14 cellular contexts compared by ENCODE assay signal in genomic region chr9:111078391-111079038, GRCh38. TPM values are rescaled to one million over a fixed set of nuclear protein-coding genes. Genes with fewer than 3 reads are reported as not detected.
DNase-seq lines count a peak whose midpoint lies in the region; ATAC-seq and TF ChIP-seq lines count a peak whose summit lies in the region.
"Had no signal": no experiment of that assay in that cellular context is flagged by ENCODE, and none has a peak within 500 bp of the region (broad histone marks: within the 10 kb centered on the region; RNA-seq: fewer than 3 reads in every experiment).

No MANE protein-coding gene starts in this region.

- H4K91ac ChIP-seq in IMR-90 (ENCODE audit: insufficient read depth, low read depth, low read length): no peak overlapping the region

- 0 out of 2 replicates have a peak overlapping the region, but pooled peaks have one; percentile 28 for H3K18ac ChIP-seq in IMR-90 (ENCODE audit: low read depth, low read length)

- TF ChIP-seq CTCF in GM10266 (IDR thresholded peaks at IDR 0.05; ENCODE audit: control insufficient read depth, insufficient read depth, low read depth, missing control alignments) (no peak), IMR-90 (conservative IDR thresholded peaks at IDR 0.05; ENCODE audit: low read depth, low read length) (no peak), fibroblast of pulmonary artery (IDR thresholded peaks at IDR 0.05; ENCODE audit: low read length, missing control alignments) (no peak)

- no peaks in the 10 kb centered on the region for H3K9me3 ChIP-seq in IMR-90 (ENCODE audit: control insufficient read depth, insufficient read depth, low read length)
- H3K9me3 ChIP-seq: BE2C, stomach had no signal

- H3K4ac ChIP-seq in IMR-90 (ENCODE audit: low read depth, low read length): no peak overlapping the region

- no peak overlapping the region for H3K14ac ChIP-seq in IMR-90 (replicated peaks; ENCODE audit: low read depth, low read length)

- no peak overlapping the region for H3K9ac ChIP-seq in IMR-90 (ENCODE audit: low read depth, low read length)

- H3K4me3 ChIP-seq in IMR-90 (ENCODE audit: insufficient read depth, low read depth, low read length): no peak overlapping the region
- H3K4me3 ChIP-seq in fibroblast of pulmonary artery (replicated peaks; ENCODE audit: low read depth, low read length): no peak overlapping the region
- H3K4me3 ChIP-seq: stomach had no signal

- no peak overlapping the region for H3K23ac ChIP-seq in IMR-90 (ENCODE audit: low read depth, low read length)

- H3K9me1 ChIP-seq in IMR-90 (ENCODE audit: insufficient read depth, low read length): no peaks in the 10 kb centered on the region

- no peak overlapping the region for H3K4me2 ChIP-seq in IMR-90 (ENCODE audit: low read depth, low read length)

- no peaks in the 10 kb centered on the region for H3K79me1 ChIP-seq in IMR-90 (ENCODE audit: low read depth in 1 of 2, low read length in 2 of 2)

- peak; percentile 27 for DNase-seq in GM10266 (ENCODE audit: extremely low spot score)
- peak; percentile 58 for DNase-seq in IMR-90
- DNase-seq in fibroblast of pulmonary artery (ENCODE audit: low read depth): peak; percentile 49
- no peak for DNase-seq in NCI-H1930 (lab: John Stamatoyannopoulos, UW)
- DNase-seq in SIG-M5 (lab: John Stamatoyannopoulos, UW): no peak
- no peak for DNase-seq in activated CD8-positive, alpha-beta memory T cell treated with anti-CD3 and anti-CD28 coated beads, Interleukin-2, amount 50 U/mL, for 4 hours
- no peak for DNase-seq in G401 (ENCODE audit: low spot score)
- DNase-seq: activated CD8-positive, alpha-beta T cell treated with anti-CD3 and anti-CD28 coated beads, Interleukin-2, amount 10 ng/mL, durations not matched to agents 7 days and 5 days; activated naive CD4-positive, alpha-beta T cell treated with Interleukin-2 at 50 U/mL for 16 hours; BE2C; erythroblast; NCI-H446 treated with DMSO at 0.1 percent for 48 hours; stomach had no signal

- dilution Hi-C loops in IMR-90 (cut with HindIII; ENCODE audit: low sequenced_read_pairs, unreplicated experiment): no loop called here

- H2BK15ac ChIP-seq in IMR-90 (ENCODE audit: low read depth, low read length): no peak overlapping the region

- CTCF ChIA-PET in IMR-90 (lab: Yijun Ruan, JAX): no interaction called here

- no CpG with 5 or more reads among the region's 1 CpG for WGBS in IMR-90 (ENCODE audit: extremely low coverage in 2 of 2, insufficient read length in 1 of 2), 2 experiments

- intact Hi-C loops in IMR-90 (cut with micrococcal nuclease): no loop called here

- H2AFZ ChIP-seq in IMR-90 (replicated peaks; ENCODE audit: low read length, poor library complexity): no peak overlapping the region

- POLR2A ChIA-PET in IMR-90 (lab: Charles Lee; ENCODE audit: unreplicated experiment): no interaction called here

- no peak overlapping the region for H4K8ac ChIP-seq in IMR-90 (ENCODE audit: low read depth in 2 of 2, low read length in 2 of 2)

- H3K36me3 ChIP-seq in IMR-90 (ENCODE audit: control insufficient read depth, insufficient read depth, low read length): no peaks in the 10 kb centered on the region
- H3K36me3 ChIP-seq: BE2C, stomach had no signal

- H3K27ac ChIP-seq in IMR-90 (ENCODE audit: insufficient read depth, low read length): no peak overlapping the region
- H3K27ac ChIP-seq: stomach had no signal

- no peak overlapping the region for H4K5ac ChIP-seq in IMR-90 (ENCODE audit: low read depth, low read length)

- no peaks in the 10 kb centered on the region for H3K4me1 ChIP-seq in IMR-90 (ENCODE audit: control insufficient read depth, insufficient read depth, low read length)
- H3K4me1 ChIP-seq: BE2C, stomach had no signal

- no peaks in the 10 kb centered on the region for H4K20me1 ChIP-seq in IMR-90 (ENCODE audit: insufficient read depth, low read length)

- no peak overlapping the region for H2AK9ac ChIP-seq in IMR-90 (replicated peaks; ENCODE audit: low read depth, low read length, poor library complexity)

- no TSS peak for BruUV-seq in IMR-90 (replicated peaks; lab: Mats Ljungman, UMichigan)

- in situ Hi-C loops in IMR-90 (cut with MboI; ENCODE audit: low sequenced_read_pairs): no loop called here
- in situ Hi-C loops in G401 (cut with HindIII; ENCODE audit: low sequenced_read_pairs): no loop called here

- H3K56ac ChIP-seq in IMR-90 (ENCODE audit: extremely low read depth, insufficient read depth, low read length): no peak overlapping the region

- TF ChIP-seq POLR2A in IMR-90 (IDR thresholded peaks at IDR 0.05; ENCODE audit: low read depth, low read length): no peak

- TF ChIP-seq RAD21 in IMR-90 (IDR thresholded peaks at IDR 0.05; ENCODE audit: low read length): no peak

- ATAC-seq in GM21528 (IDR thresholded peaks at IDR 0.05; ENCODE audit: low FRiP score, unreplicated experiment): peak; percentile 58
- no peak for ATAC-seq in IMR-90 (ENCODE audit: low read depth)
- ATAC-seq: activated CD8-positive, alpha-beta T cell treated with anti-CD3 and anti-CD28 coated beads, Interleukin-2, amount 10 ng/mL, durations not matched to agents 7 days and 5 days had no signal

- H2BK20ac ChIP-seq in IMR-90 (ENCODE audit: low read depth, low read length): no peak overlapping the region

- no peaks in the 10 kb centered on the region for H3K27me3 ChIP-seq in IMR-90 (ENCODE audit: control insufficient read depth, insufficient read depth, low read length)
- H3K27me3 ChIP-seq: BE2C, stomach had no signal

- no peak overlapping the region for H2AK5ac ChIP-seq in IMR-90 (ENCODE audit: low read depth, low read length)

- no peak overlapping the region for H2BK120ac ChIP-seq in IMR-90 (ENCODE audit: low read depth, low read length)

- no peak overlapping the region for H2BK5ac ChIP-seq in IMR-90 (ENCODE audit: low read depth, low read length, poor library complexity, severe bottlenecking)

TF ChIP-seq in IMR-90, 13 proteins besides CTCF, POLR2A, EP300 and RAD21:
- TF ChIP-seq SMC3 (IDR thresholded peaks at IDR 0.05; ENCODE audit: low read depth, low read length) (no peak), MAFK (IDR thresholded peaks at IDR 0.05; ENCODE audit: low read depth, low read length) (no peak), ELK1 (IDR thresholded peaks at IDR 0.05; ENCODE audit: borderline replicate concordance, low read depth, low read length) (no peak), MAZ (IDR thresholded peaks at IDR 0.05; ENCODE audit: borderline replicate concordance, low read depth, low read length) (no peak), RCOR1 (IDR thresholded peaks at IDR 0.05; ENCODE audit: insufficient replicate concordance, low read length) (no peak), MXI1 (IDR thresholded peaks at IDR 0.05; ENCODE audit: borderline replicate concordance, low read depth, low read length) (no peak), USF2 (IDR thresholded peaks at IDR 0.05; ENCODE audit: low read depth, low read length) (no peak), CEBPB (IDR thresholded peaks at IDR 0.05; ENCODE audit: low read depth, low read length) (no peak), BHLHE40 (IDR thresholded peaks at IDR 0.05; ENCODE audit: low read depth, low read length) (no peak), FOS (IDR thresholded peaks at IDR 0.05; ENCODE audit: low read depth, low read length) (no peak), CHD1 (IDR thresholded peaks at IDR 0.05; ENCODE audit: low read depth, low read length) (no peak), NFE2L2 (IDR thresholded peaks at IDR 0.05; ENCODE audit: low read depth, low read length) (no peak), RFX5 (IDR thresholded peaks at IDR 0.05; ENCODE audit: low read depth, low read length) (no peak)

RNA-seq across cellular contexts. Expression of gene LPAR1, which starts 40.2 kb away (rescaled TPM):
- total RNA-seq in IMR-90 (2012; rRNA removed): 260 and 315 TPM in 2 replicates
- polyA plus RNA-seq in IMR-90 (2012; rRNA removed): 171 and 201 TPM in 2 replicates
- polyA plus RNA-seq in IMR-90 (2012; cell fraction: cytosol; rRNA removed): 102 and 130 TPM in 2 replicates
- polyA plus RNA-seq in IMR-90 (2012; cell fraction: nucleus; rRNA removed; ENCODE audit: low replicate concordance): 81.0 and 182 TPM in 2 replicates
- total RNA-seq in G401 (2014; rRNA removed; shearing (Covaris generic)): not detected in 2 replicates
- total RNA-seq: activated CD8-positive, alpha-beta T cell treated with anti-CD3 and anti-CD28 coated beads, Interleukin-2, amount 10 ng/mL, durations not matched to agents 7 days and 5 days had no signal

Comparison
In these comparisons a context has a peak if more than half of its experiments do, and no peak if none do; other contexts are left out.
1. DNase-seq: peak in GM10266 (single experiment), IMR-90 (single experiment) and fibroblast of pulmonary artery (single experiment); none in NCI-H1930 (0 of 2), SIG-M5 (single experiment), activated CD8-positive, alpha-beta memory T cell treated with anti-CD3 and anti-CD28 coated beads, Interleukin-2, amount 50 U/mL, for 4 hours (single experiment) and G401 (single experiment).
2. RNA of gene LPAR1, which starts 40.2 kb away (total RNA-seq): 260 to 315 TPM in IMR-90; not detected in G401; every median in the first group is over 100 times any median in the second.